Comparison of ENCODE assay signal across 17 cellular contexts in genomic region chr7:96314402-96315108, GRCh38. TPM values are rescaled to one million over a fixed set of nuclear protein-coding genes. Genes with fewer than 3 reads are reported as not detected.
A peak's percentile ranks its signal among the peaks of the same experiment; 100 is the strongest.
DNase-seq lines count a peak whose midpoint lies in the region; ATAC-seq, FAIRE-seq and TF ChIP-seq lines count a peak whose summit lies in the region.
"Had no signal": no experiment of that assay in that cellular context is flagged by ENCODE, and none has a peak within 500 bp of the region (broad histone marks: within the 10 kb centered on the region; RNA-seq: fewer than 3 reads in every experiment).

No MANE protein-coding gene starts in this region.

- H3K4me1 ChIP-seq in IMR-90 (ENCODE audit: control insufficient read depth, insufficient read depth, low read length) (no peaks in the 10 kb centered on the region), HepG2 (ENCODE audit: insufficient read depth, low read length) (peaks cover 89% of the 10 kb centered on the region), adrenal gland (replicated peaks in 1 of 2) (peaks cover 29 to 55% of the 10 kb centered on the region in 2 donors)

- no peak for TF ChIP-seq CTCF in IMR-90 (conservative IDR thresholded peaks at IDR 0.05; ENCODE audit: low read depth, low read length)
- no peak for TF ChIP-seq CTCF in MCF 10A (IDR thresholded peaks at IDR 0.05; ENCODE audit: unreplicated experiment)
- no peak for TF ChIP-seq CTCF in HepG2 (CRISPR knock-in tag; IDR thresholded peaks at IDR 0.05)
- no peak for TF ChIP-seq CTCF in adrenal gland (IDR thresholded peaks at IDR 0.05)

- H2AK5ac ChIP-seq in IMR-90 (ENCODE audit: low read depth, low read length) = no peak overlapping the region

- ATAC-seq in IMR-90 (ENCODE audit: low read depth) (peak; percentile 21; the same call in 1 of the 2 replicates), HepG2 (peak; percentile 63), GM19463 (IDR thresholded peaks at IDR 0.05; ENCODE audit: unreplicated experiment) (no peak), SK-N-SH treated with all-trans-retinoic acid at 6 μM for 48 hours (no peak)
- ATAC-seq: gastroesophageal sphincter had no signal

- intact Hi-C loops in IMR-90 (cut with micrococcal nuclease) (no loop called here), MCF 10A (cut with micrococcal nuclease) (no loop called here), HepG2 (cut with micrococcal nuclease; ENCODE audit: unreplicated experiment) (no loop called here), adrenal gland (cut with DNase I) (no loop called here)

- no peak overlapping the region for H2AFZ ChIP-seq in IMR-90 (replicated peaks; ENCODE audit: low read length, poor library complexity)
- no peak overlapping the region for H2AFZ ChIP-seq in HepG2 (ENCODE audit: low read length)

- peaks cover 25 to 42% of the 10 kb centered on the region in 2 experiments; a peak in 3 of 4 replicates for H3K79me1 ChIP-seq in IMR-90 (ENCODE audit: low read depth in 1 of 2, low read length in 2 of 2)

- H4K8ac ChIP-seq in IMR-90 (ENCODE audit: low read depth in 2 of 2, low read length in 2 of 2) = no peak overlapping the region

- no peak overlapping the region for H3K18ac ChIP-seq in IMR-90 (ENCODE audit: low read depth, low read length)

- no peak for TF ChIP-seq RAD21 in IMR-90 (IDR thresholded peaks at IDR 0.05; ENCODE audit: low read length)
- no peak for TF ChIP-seq RAD21 in HepG2 (CRISPR knock-in tag; IDR thresholded peaks at IDR 0.05)

- no peak overlapping the region for H3K23ac ChIP-seq in IMR-90 (ENCODE audit: low read depth, low read length)

- H3K4me2 ChIP-seq in IMR-90 (ENCODE audit: low read depth, low read length) (no peak overlapping the region), HepG2 (ENCODE audit: low read depth, low read length) (no peak overlapping the region)

- no peak for FAIRE-seq in HepG2 (lab: Jason Lieb, UNC)

- H4K5ac ChIP-seq in IMR-90 (ENCODE audit: low read depth, low read length) = no peak overlapping the region

- no peak overlapping the region for H3K4ac ChIP-seq in IMR-90 (ENCODE audit: low read depth, low read length)

- no peaks in the 10 kb centered on the region for H3K27me3 ChIP-seq in IMR-90 (ENCODE audit: control insufficient read depth, insufficient read depth, low read length)
- no peaks in the 10 kb centered on the region for H3K27me3 ChIP-seq in HepG2 (ENCODE audit: control insufficient read depth in 1 of 2, insufficient read depth in 2 of 2, low read length in 2 of 2)
- no peaks in the 10 kb centered on the region for H3K27me3 ChIP-seq in adrenal gland
- H3K27me3 ChIP-seq: gastroesophageal sphincter had no signal

- H3K14ac ChIP-seq in IMR-90 (replicated peaks; ENCODE audit: low read depth, low read length) = no peak overlapping the region

- H3K56ac ChIP-seq in IMR-90 (ENCODE audit: extremely low read depth, insufficient read depth, low read length) = no peak overlapping the region

- peak; percentile 76 for DNase-seq in CD1c-positive myeloid dendritic cell (ENCODE audit: extremely low spot score)
- DNase-seq in IMR-90 = peak; percentile 8
- DNase-seq in MCF 10A (ENCODE audit: unreplicated experiment) = peak; percentile 87
- DNase-seq in HepG2 (ENCODE audit: low spot score) = no peak
- DNase-seq in NCI-H524 (lab: John Stamatoyannopoulos, UW) = no peak
- no peak for DNase-seq in adrenal gland
- DNase-seq: activated B cell treated with CpG ODN at 0.5 μM for 24 hours; DMS79; H9; NCI-H524 treated with DMSO at 0.1 percent for 48 hours; SHP77 treated with DMSO at 0.1 percent for 48 hours; stimulated activated CD4-positive, alpha-beta T cell treated with anti-CD3 and anti-CD28 coated beads, Interleukin-15, amount 100 ng/mL, for 24 hours; stimulated activated CD8-positive, alpha-beta memory T cell treated with anti-CD3 and anti-CD28 coated beads, Interleukin-4, amount 100 ng/mL, for 48 hours had no signal

- peaks cover 98% of the 10 kb centered on the region for H3K79me2 ChIP-seq in HepG2 (ENCODE audit: insufficient read depth, low read length)

- H3K36me3 Mint-ChIP-seq in MCF 10A (ENCODE audit: insufficient read depth, unreplicated experiment) = peaks cover 2% of the 10 kb centered on the region

- POLR2A ChIA-PET in IMR-90 (lab: Charles Lee; ENCODE audit: unreplicated experiment) (no interaction called here), MCF 10A (lab: Yijun Ruan, JAX) (interaction anchor here (1.2 to 1.6 kb wide), 2 partner anchors 11 to 95 kb away, joined by 3 to 12 read pairs; no protein-coding TSS in a partner anchor), HepG2 (lab: Yijun Ruan, JAX) (interaction anchor here (1.3 to 1.5 kb wide), 2 partner anchors 10 to 12 kb away, joined by 4 read pairs; no protein-coding TSS in a partner anchor)

- H4K20me1 ChIP-seq in IMR-90 (ENCODE audit: insufficient read depth, low read length) = no peaks in the 10 kb centered on the region; the same call in 1 of the 2 replicates
- H4K20me1 ChIP-seq in HepG2 (ENCODE audit: insufficient read depth, low read length) = peaks cover 59% of the 10 kb centered on the region

- 100% methylated on average over 1 to 2 of the region's 4 CpGs for WGBS in IMR-90 (ENCODE audit: extremely low coverage in 2 of 2, insufficient read length in 1 of 2), 2 experiments
- WGBS in HepG2 (ENCODE audit: low lambda C conversion rate) = 90% methylated on average over 4 of the region's 4 CpGs
- whole genome bisulfite sequencing in adrenal gland, 4 donors = 91 to 94% (median 94%) methylated on average over 4 of the region's 4 CpGs

- CTCF ChIA-PET in IMR-90 (lab: Yijun Ruan, JAX) = interaction anchor here (0.6 kb wide), 1 partner anchor 50 kb away, joined by 3 read pairs; no protein-coding TSS in a partner anchor
- CTCF ChIA-PET in MCF 10A (lab: Yijun Ruan, JAX) = interaction anchor here (0.7 to 1.0 kb wide), 2 partner anchors 74 to 713 kb away, joined by 3 to 4 read pairs; no protein-coding TSS in a partner anchor
- CTCF ChIA-PET in HepG2 (lab: Yijun Ruan, JAX; ENCODE audit: low intra/inter-chr PET ratio, low total read pairs) = no interaction called here

- in situ Hi-C loops in IMR-90 (cut with MboI; ENCODE audit: low sequenced_read_pairs) = no loop called here
- in situ Hi-C loops in HepG2 (cut with HindIII; ENCODE audit: extremely low pct_ligation_motif_present, low pct_unique_long_range_greater_than_20kb) = loop anchor here (25.0 kb wide), 1 partner anchor 698 kb away; the partner anchor contains the start of genes DLX5 and DLX6

- H3K4me3 Mint-ChIP-seq in MCF 10A (ENCODE audit: unreplicated experiment) = peak overlapping the region; percentile 7
- H3K4me3 Mint-ChIP-seq: activated B cell treated with CpG ODN at 0.5 μM for 24 hours, H9 had no signal

- H3K36me3 ChIP-seq in IMR-90 (ENCODE audit: control insufficient read depth, insufficient read depth, low read length) (no peaks in the 10 kb centered on the region), HepG2 (replicated peaks in 1 of 2; ENCODE audit: control insufficient read depth in 1 of 2, insufficient read depth in 2 of 2, low read length in 2 of 2) (peaks cover 3 to 15% of the 10 kb centered on the region in 2 experiments; a peak in 4 of 5 replicates), adrenal gland (replicated peaks in 1 of 2) (no peaks in the 10 kb centered on the region)
- H3K36me3 ChIP-seq: gastroesophageal sphincter had no signal

- H3K9me3 Mint-ChIP-seq in MCF 10A (ENCODE audit: unreplicated experiment) = no peaks in the 10 kb centered on the region
- H3K9me3 Mint-ChIP-seq: activated B cell treated with CpG ODN at 0.5 μM for 24 hours, H9 had no signal

- BruUV-seq in IMR-90 (replicated peaks; lab: Mats Ljungman, UMichigan) (no TSS peak), MCF 10A (replicated peaks; lab: Mats Ljungman, UMichigan) (no TSS peak), HepG2 (replicated peaks; lab: Mats Ljungman, UMichigan) (no TSS peak)

- TF ChIP-seq EP300 in HepG2 (IDR thresholded peaks at IDR 0.05; ENCODE audit: low read depth in 2 of 2, low read length in 2 of 2) = no peak
- TF ChIP-seq EP300 in HepG2 (CRISPR knock-in tag; IDR thresholded peaks at IDR 0.05; ENCODE audit: borderline replicate concordance) = no peak

- peaks cover 64% of the 10 kb centered on the region for H3K4me1 Mint-ChIP-seq in MCF 10A (ENCODE audit: insufficient read depth, unreplicated experiment)

- no peaks in the 10 kb centered on the region for H3K9me3 ChIP-seq in IMR-90 (ENCODE audit: control insufficient read depth, insufficient read depth, low read length)
- H3K9me3 ChIP-seq in HepG2 (ENCODE audit: low read length) = no peaks in the 10 kb centered on the region
- no peaks in the 10 kb centered on the region for H3K9me3 ChIP-seq in adrenal gland (replicated peaks in 1 of 3)
- H3K9me3 ChIP-seq: gastroesophageal sphincter had no signal

- no peak overlapping the region for H2BK5ac ChIP-seq in IMR-90 (ENCODE audit: low read depth, low read length, poor library complexity, severe bottlenecking)

- TF ChIP-seq POLR2A in IMR-90 (IDR thresholded peaks at IDR 0.05; ENCODE audit: low read depth, low read length) (no peak), HepG2 (IDR thresholded peaks at IDR 0.05; ENCODE audit: insufficient read depth in 1 of 2, low read depth in 2 of 2, low read length in 2 of 2) (no peak), adrenal gland (IDR thresholded peaks at IDR 0.05) (no peak)

- peak overlapping the region; percentile 69 for H3K27ac Mint-ChIP-seq in MCF 10A (ENCODE audit: low read depth, unreplicated experiment)
- H3K27ac Mint-ChIP-seq: activated B cell treated with CpG ODN at 0.5 μM for 24 hours had no signal

- no peak overlapping the region for H3K9ac ChIP-seq in IMR-90 (ENCODE audit: low read depth, low read length)
- H3K9ac ChIP-seq in HepG2 (ENCODE audit: insufficient read depth, low read depth, low read length) = no peak overlapping the region

- no peak overlapping the region for H4K91ac ChIP-seq in IMR-90 (ENCODE audit: insufficient read depth, low read depth, low read length)

- H3K4me3 ChIP-seq in IMR-90 (ENCODE audit: insufficient read depth, low read depth, low read length) (no peak overlapping the region), HepG2 (replicated peaks in 1 of 3; ENCODE audit: insufficient read depth in 1 of 3, low read depth in 2 of 3, low read length in 3 of 3) (no peak overlapping the region), adrenal gland (no peak overlapping the region)
- H3K4me3 ChIP-seq: gastroesophageal sphincter, lung had no signal

- no peaks in the 10 kb centered on the region for H3K27me3 Mint-ChIP-seq in MCF 10A (ENCODE audit: insufficient read depth, unreplicated experiment)
- H3K27me3 Mint-ChIP-seq: activated B cell treated with CpG ODN at 0.5 μM for 24 hours had no signal

- H2BK20ac ChIP-seq in IMR-90 (ENCODE audit: low read depth, low read length) = no peak overlapping the region

- H2BK120ac ChIP-seq in IMR-90 (ENCODE audit: low read depth, low read length) = no peak overlapping the region

- H2BK15ac ChIP-seq in IMR-90 (ENCODE audit: low read depth, low read length) = no peak overlapping the region

- H3K27ac ChIP-seq in IMR-90 (ENCODE audit: insufficient read depth, low read length) = no peak overlapping the region
- H3K27ac ChIP-seq in HepG2 (ENCODE audit: extremely low read length, insufficient read depth, low read length) = no peak overlapping the region
- H3K27ac ChIP-seq in adrenal gland = no peak overlapping the region
- H3K27ac ChIP-seq: gastroesophageal sphincter had no signal

- H2AK9ac ChIP-seq in IMR-90 (replicated peaks; ENCODE audit: low read depth, low read length, poor library complexity) = no peak overlapping the region

- H3K9me1 ChIP-seq in IMR-90 (ENCODE audit: insufficient read depth, low read length) = peaks cover 5% of the 10 kb centered on the region; the same call in 1 of the 2 replicates

- dilution Hi-C loops in IMR-90 (cut with HindIII; ENCODE audit: low sequenced_read_pairs, unreplicated experiment) = no loop called here

RNA-seq across cellular contexts. Expression of gene SLC25A13, which starts 7.3 kb away (rescaled TPM):
- total RNA-seq in IMR-90 (2012; rRNA removed) = 11.7 and 13.6 TPM in 2 replicates
- polyA plus RNA-seq in IMR-90 (2012; rRNA removed) = 5.6 and 7.4 TPM in 2 replicates
- 1.5 and 2.8 TPM in 2 replicates for polyA plus RNA-seq in IMR-90 (2012; cell fraction: cytosol; rRNA removed)
- 1.7 and 12.1 TPM in 2 replicates for polyA plus RNA-seq in IMR-90 (2012; cell fraction: nucleus; rRNA removed; ENCODE audit: low replicate concordance)
- total RNA-seq in MCF 10A (2022) = 23.4 and 28.6 TPM in 2 replicates
- 84.9 and 112 TPM in 2 replicates for total RNA-seq in HepG2 (2016; rRNA removed; fragmentation: Illumina TruSeq; extraction: Trizol)
- 42.8 and 48.3 TPM in 2 replicates for total RNA-seq in HepG2 (2016; cell fraction: cytosol; rRNA removed; fragmentation: Illumina TruSeq; extraction: Trizol; ENCODE audit: low read depth)
- total RNA-seq in HepG2 (2016; cell fraction: insoluble cytoplasmic fraction; rRNA removed; fragmentation: Illumina TruSeq; extraction: Trizol) = 87.2 and 111 TPM in 2 replicates
- 55.1 and 60.6 TPM in 2 replicates for total RNA-seq in HepG2 (2016; cell fraction: membrane; rRNA removed; fragmentation: Illumina TruSeq; extraction: Trizol)
- 73.7 and 78.0 TPM in 2 replicates for total RNA-seq in HepG2 (2016; cell fraction: nucleus; rRNA removed; fragmentation: Illumina TruSeq; extraction: Trizol)
- 32.7 and 36.2 TPM in 2 replicates for polyA plus RNA-seq in HepG2 (2011; rRNA removed)
- polyA plus RNA-seq in HepG2 (2011; cell fraction: cytosol; rRNA removed) = 18.3 and 29.4 TPM in 2 replicates
- polyA plus RNA-seq in HepG2 (2011; cell fraction: nucleus; rRNA removed) = 32.1 and 35.6 TPM in 2 replicates
- 40.3 and 51.0 TPM in 2 replicates for polyA plus RNA-seq in HepG2 (2012)
- polyA plus RNA-seq in HepG2 (2016; cell fraction: cytosol; fragmentation: Illumina TruSeq; extraction: Trizol; ENCODE audit: low read depth) = 14.6 and 15.8 TPM in 2 replicates
- polyA plus RNA-seq in HepG2 (2016; cell fraction: insoluble cytoplasmic fraction; fragmentation: Illumina TruSeq; extraction: Trizol; ENCODE audit: low read depth) = 94.2 and 94.4 TPM in 2 replicates
- polyA plus RNA-seq in HepG2 (2016; cell fraction: membrane; fragmentation: Illumina TruSeq; extraction: Trizol; ENCODE audit: low read depth) = 28.0 and 33.7 TPM in 2 replicates
- 68.9 and 70.7 TPM in 2 replicates for polyA plus RNA-seq in HepG2 (2016; cell fraction: nucleus; fragmentation: Illumina TruSeq; extraction: Trizol; ENCODE audit: insufficient read depth, low read depth)
- 25.8 and 44.3 TPM in 2 replicates for polyA minus RNA-seq in HepG2 (2011; rRNA and poly(A)+ RNA removed; ENCODE audit: low replicate concordance)
- 36.7 and 39.4 TPM in 2 replicates for polyA minus RNA-seq in HepG2 (2011; cell fraction: cytosol; rRNA and poly(A)+ RNA removed)
- polyA minus RNA-seq in HepG2 (2011; cell fraction: nucleus; rRNA and poly(A)+ RNA removed) = 71.4 and 83.4 TPM in 2 replicates
- total RNA-seq in adrenal gland = 10 to 100 TPM; 20.0 to 49.7 (median 33.9) TPM
- polyA plus RNA-seq in adrenal gland = 10 to 100 TPM; 10.8 to 41.3 (median 11.7) TPM

Comparison
In these comparisons a context has a peak if more than half of its experiments do, and no peak if none do; other contexts are left out.
1. DNase-seq: peak in CD1c-positive myeloid dendritic cell (single experiment), IMR-90 (single experiment) and MCF 10A (single experiment); none in HepG2 (single experiment), NCI-H524 (0 of 2) and adrenal gland (0 of 7).
2. ATAC-seq: peak in IMR-90 (single experiment) and HepG2 (single experiment); none in GM19463 (single experiment) and SK-N-SH treated with all-trans-retinoic acid at 6 μM for 48 hours (single experiment).